In genomic region chr9:115024925-115025535, GRCh38 we compare ENCODE assay signal across 10 cellular contexts.
"Had no signal": no experiment of that assay in that cellular context is flagged by ENCODE, and none has a peak within 500 bp of the region (broad histone marks: within the 10 kb centered on the region; RNA-seq: fewer than 3 reads in every experiment).

No MANE protein-coding gene starts in this region.

- H3K36me3 ChIP-seq: right atrium auricular region had no signal

- H3K27ac ChIP-seq: right atrium auricular region, tibial nerve had no signal

- H3K9me3 ChIP-seq: esophagus muscularis mucosa, right atrium auricular region, tibial nerve had no signal

- H3K27me3 ChIP-seq: esophagus muscularis mucosa, right atrium auricular region, tibial nerve had no signal

- ATAC-seq: activated T-cell treated with anti-CD3 and anti-CD28 coated beads, Interleukin-2, amount 50 U/mL, for 4 hours; stimulated activated memory B cell treated with anti-CD40 and anti-IgM and Interleukin-4, amounts not matched to agents 10 μg/mL and 1 μg/mL and 100 μg/mL, for 72 hours had no signal

- H3K4me1 ChIP-seq: right atrium auricular region, tibial nerve had no signal

- H3K4me3 ChIP-seq: esophagus muscularis mucosa, right atrium auricular region, tibial nerve had no signal

- DNase-seq: activated CD4-positive, alpha-beta T cell treated with anti-CD3 and anti-CD28 coated beads, Interleukin-2, amount 50 U/mL, for 4 hours; activated gamma-delta T cell treated with Interleukin-2 at 50 U/mL for 16 hours; activated naive CD8-positive, alpha-beta T cell treated with anti-CD3 and anti-CD28 coated beads for 36 hours; activated T-cell treated with anti-CD3 and anti-CD28 coated beads, Interleukin-2, amount 50 U/mL, for 4 hours; foreskin fibroblast; midbrain had no signal
